Comparison of ENCODE assay signal across 8 cellular contexts in the genomic region with DNA sequence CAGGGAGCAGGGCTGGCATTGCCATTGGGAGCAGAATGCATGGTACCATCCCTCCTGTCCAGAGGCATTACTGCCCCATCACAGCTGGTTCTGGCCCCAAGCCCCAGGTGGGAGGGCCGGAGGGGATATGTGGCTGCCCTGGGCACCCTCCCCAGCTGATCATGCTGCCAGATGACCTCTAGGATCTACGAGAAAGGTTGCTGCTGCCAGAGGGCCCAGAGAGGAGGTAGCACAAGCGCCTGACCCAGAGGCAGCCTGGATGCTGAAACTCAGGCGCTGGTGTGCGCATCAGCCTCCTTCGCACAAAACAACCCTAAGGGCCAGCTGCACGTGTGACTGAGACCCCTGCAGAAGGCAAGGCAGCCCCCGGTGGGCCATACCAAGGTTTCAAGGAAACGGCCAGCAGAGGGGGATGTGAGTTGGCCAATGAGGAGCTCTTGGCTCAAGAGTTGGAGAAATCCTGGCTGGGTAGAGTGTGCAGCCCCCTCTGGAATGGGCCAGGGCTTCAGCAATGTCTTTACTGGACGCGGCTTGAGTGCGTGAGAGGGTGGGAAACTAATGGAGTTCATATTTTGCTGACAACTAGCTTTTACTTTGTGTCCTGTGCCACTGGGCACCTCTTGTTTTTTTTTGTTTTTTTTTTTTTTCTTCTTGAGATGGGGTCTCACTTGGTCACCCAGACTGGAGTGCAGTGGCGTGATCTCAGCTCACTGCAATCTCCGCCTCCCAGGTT.
A peak's percentile ranks its signal among the peaks of the same experiment; 100 is the strongest.
DNase-seq lines count a peak whose midpoint lies in the region; ATAC-seq and TF ChIP-seq lines count a peak whose summit lies in the region.

No MANE protein-coding gene starts in this region.

- no peak overlapping the region for H2AK5ac ChIP-seq in H9 (ENCODE audit: insufficient read length, low read length)

- H2BK120ac ChIP-seq in H9 (ENCODE audit: low read depth, low read length, poor library complexity, severe bottlenecking) = no peak overlapping the region

- no peak overlapping the region for H3T11ph ChIP-seq in H9 (ENCODE audit: low read length)

- H3K27ac Mint-ChIP-seq in CD4-positive, alpha-beta T cell = no peak overlapping the region
- peak overlapping the region; percentile 97 for H3K27ac Mint-ChIP-seq in osteocyte (ENCODE audit: unreplicated experiment)
- H3K27ac Mint-ChIP-seq in H9 = peak overlapping the region in 1 of 3 experiments; percentile 48; a peak in 1 of 7 replicates
- H3K27ac Mint-ChIP-seq in effector memory CD8-positive, alpha-beta T cell = no peak overlapping the region

- H3F3A ChIP-seq in Loucy (ENCODE audit: low read depth) = no peaks in the 10 kb centered on the region

- WGBS in H9 (ENCODE audit: extremely low coverage, insufficient read length, low lambda C conversion rate) = no CpG with 5 or more reads among the region's 14 CpGs

- no peaks in the 10 kb centered on the region for H3K9me3 Mint-ChIP-seq in CD4-positive, alpha-beta T cell
- H3K9me3 Mint-ChIP-seq in osteocyte (ENCODE audit: unreplicated experiment) = no peaks in the 10 kb centered on the region
- H3K9me3 Mint-ChIP-seq in H9 = no peaks in the 10 kb centered on the region; a peak in 1 of 5 replicates
- no peaks in the 10 kb centered on the region for H3K9me3 Mint-ChIP-seq in effector memory CD8-positive, alpha-beta T cell

- H2BK5ac ChIP-seq in H9 (ENCODE audit: insufficient read length, low read length) = no peak overlapping the region

- H3K23ac ChIP-seq in H9 (ENCODE audit: insufficient read length, low read depth, low read length) = no peak overlapping the region

- H4K5ac ChIP-seq in H9 (ENCODE audit: insufficient read length, low read depth, low read length) = no peak overlapping the region

- H3K36me3 Mint-ChIP-seq in CD4-positive, alpha-beta T cell (ENCODE audit: low read depth) = no peaks in the 10 kb centered on the region
- no peaks in the 10 kb centered on the region for H3K36me3 Mint-ChIP-seq in osteocyte (ENCODE audit: unreplicated experiment)
- no peaks in the 10 kb centered on the region; a peak in 1 of 7 replicates for H3K36me3 Mint-ChIP-seq in H9 (ENCODE audit: insufficient read depth in 1 of 3, low read depth in 3 of 3)
- peaks cover 3% of the 10 kb centered on the region for H3K36me3 Mint-ChIP-seq in effector memory CD8-positive, alpha-beta T cell (ENCODE audit: insufficient read depth)

- no peak overlapping the region for H3K27ac ChIP-seq in CD4-positive, alpha-beta T cell (ENCODE audit: low read depth, low read length)
- no peak overlapping the region for H3K27ac ChIP-seq in H9 (ENCODE audit: insufficient read length, low read depth, low read length)

- H3K36me3 ChIP-seq in Loucy (ENCODE audit: insufficient read depth, low read length) = no peaks in the 10 kb centered on the region

- H3K18ac ChIP-seq in H9 (ENCODE audit: insufficient read length, low read depth, low read length) = no peak overlapping the region

- TF ChIP-seq CTCF in CD4-positive, alpha-beta T cell (IDR thresholded peaks at IDR 0.05) = peak; percentile 38
- TF ChIP-seq CTCF in Loucy (conservative IDR thresholded peaks at IDR 0.05; ENCODE audit: low read length) = peak; percentile 44
- TF ChIP-seq CTCF in cardiac fibroblast (IDR thresholded peaks at IDR 0.05; ENCODE audit: low read depth, low read length) = peak; percentile 13
- no peak for TF ChIP-seq CTCF in osteocyte (IDR thresholded peaks at IDR 0.05)
- TF ChIP-seq CTCF in H9 (conservative IDR thresholded peaks at IDR 0.05) = no peak; the same call in 2 of the 3 replicates

- POLR2A ChIA-PET in CD4-positive, alpha-beta T cell (lab: Charles Lee) = no interaction called here

- no peaks in the 10 kb centered on the region for H3K79me2 ChIP-seq in Loucy (ENCODE audit: insufficient read depth, low read length)
- H3K79me2 ChIP-seq in H9 (ENCODE audit: insufficient read depth, low read length) = no peaks in the 10 kb centered on the region

- no peaks in the 10 kb centered on the region for H3K27me3 ChIP-seq in CD4-positive, alpha-beta T cell (ENCODE audit: control insufficient read depth, insufficient read depth, low read length)
- H3K27me3 ChIP-seq in Loucy (ENCODE audit: insufficient read depth, low read length, poor library complexity, severe bottlenecking) (no peaks in the 10 kb centered on the region), H9 (ENCODE audit: insufficient read depth, low read length) (no peaks in the 10 kb centered on the region)

- DNase-seq in CD4-positive, alpha-beta T cell = no peak
- DNase-seq in cardiac fibroblast (ENCODE audit: low read depth in 2 of 2) (no peak), osteocyte (ENCODE audit: extremely low spot score, unreplicated experiment) (no peak), H9 (no peak), RPMI8226 (no peak), midbrain (lab: John Stamatoyannopoulos, UW) (no peak)
- DNase-seq in effector memory CD8-positive, alpha-beta T cell = no peak

- H3K27me3 Mint-ChIP-seq in CD4-positive, alpha-beta T cell = no peaks in the 10 kb centered on the region
- H3K27me3 Mint-ChIP-seq in osteocyte (ENCODE audit: unreplicated experiment) (no peaks in the 10 kb centered on the region), H9 (ENCODE audit: low read depth) (peaks cover 6% of the 10 kb centered on the region)
- H3K27me3 Mint-ChIP-seq in effector memory CD8-positive, alpha-beta T cell = no peaks in the 10 kb centered on the region

- no peak overlapping the region for H3K14ac ChIP-seq in H9 (ENCODE audit: insufficient read depth, low read length)

- H3K4me3 Mint-ChIP-seq in CD4-positive, alpha-beta T cell = no peak overlapping the region
- H3K4me3 Mint-ChIP-seq in osteocyte (ENCODE audit: unreplicated experiment) (no peak overlapping the region), H9 (no peak overlapping the region)
- H3K4me3 Mint-ChIP-seq in effector memory CD8-positive, alpha-beta T cell = no peak overlapping the region

- H3K56ac ChIP-seq in H9 (ENCODE audit: insufficient read length, low read depth, low read length) = no peak overlapping the region

- no peaks in the 10 kb centered on the region for H3K9me3 ChIP-seq in CD4-positive, alpha-beta T cell (ENCODE audit: control insufficient read depth, low read length)
- H3K9me3 ChIP-seq in Loucy (ENCODE audit: insufficient read depth, low read depth, low read length) (no peaks in the 10 kb centered on the region), H9 (ENCODE audit: control insufficient read depth, low read depth, low read length) (no peaks in the 10 kb centered on the region)

- H2AFZ ChIP-seq in Loucy (ENCODE audit: low read length) (no peak overlapping the region), H9 (ENCODE audit: low read length) (no peak overlapping the region)

- H4K20me1 ChIP-seq in Loucy (ENCODE audit: insufficient read depth, low read length, poor library complexity, severe bottlenecking) (no peaks in the 10 kb centered on the region), H9 (ENCODE audit: control insufficient read depth, insufficient read depth, insufficient read length) (no peaks in the 10 kb centered on the region)

- CTCF ChIA-PET in CD4-positive, alpha-beta T cell (lab: Charles Lee) = interaction anchor here (1.0 kb wide), 1 partner anchor 600 kb away, joined by 4 read pairs; no protein-coding TSS in a partner anchor

- H2BK12ac ChIP-seq in H9 (ENCODE audit: insufficient read length, low read depth, low read length) = no peak overlapping the region

- no peaks in the 10 kb centered on the region for H3K23me2 ChIP-seq in H9 (ENCODE audit: insufficient read length, low read depth, low read length, poor library complexity, severe bottlenecking)

- H3K79me1 ChIP-seq in H9 (ENCODE audit: insufficient read depth, low read depth, low read length, poor library complexity, severe bottlenecking) = no peaks in the 10 kb centered on the region

- H3K4me3 ChIP-seq in Loucy (ENCODE audit: low read length, poor library complexity, severe bottlenecking) (no peak overlapping the region), cardiac fibroblast (replicated peaks in 1 of 2; ENCODE audit: low read depth in 2 of 2, low read length in 2 of 2) (no peak overlapping the region)

- intact Hi-C loops in CD4-positive, alpha-beta T cell (cut with DNase I, micrococcal nuclease) = loop anchor here (1.0 to 10.0 kb wide), 4 partner anchors 600 to 1354 kb away; no protein-coding TSS in a partner anchor

- H3K4me1 Mint-ChIP-seq in CD4-positive, alpha-beta T cell (ENCODE audit: low read depth) = peaks cover 18% of the 10 kb centered on the region
- H3K4me1 Mint-ChIP-seq in osteocyte (ENCODE audit: unreplicated experiment) (peaks cover 52% of the 10 kb centered on the region), H9 (peaks cover 17% of the 10 kb centered on the region in 2 experiments)
- peaks cover 9 to 12% of the 10 kb centered on the region in 2 donors for H3K4me1 Mint-ChIP-seq in effector memory CD8-positive, alpha-beta T cell (ENCODE audit: low read depth in 2 of 2)

- H3K9me2 ChIP-seq in Loucy (replicated peaks; ENCODE audit: low read depth, low read length) = no peaks in the 10 kb centered on the region

- H3K4me2 ChIP-seq in Loucy (ENCODE audit: low read depth, low read length, poor library complexity, severe bottlenecking) (no peak overlapping the region), H9 (ENCODE audit: insufficient read depth, insufficient read length, low read length) (no peak overlapping the region)

- H4K91ac ChIP-seq in H9 (ENCODE audit: insufficient read length, low read depth, low read length) = no peak overlapping the region

- no peak for ATAC-seq in CD4-positive, alpha-beta T cell (ENCODE audit: poor library complexity)
- no peak for ATAC-seq in effector memory CD8-positive, alpha-beta T cell (replicated peaks)

- no peak overlapping the region for H3K4ac ChIP-seq in H9 (ENCODE audit: low read depth, low read length)

- no peak overlapping the region for H2BK15ac ChIP-seq in H9 (ENCODE audit: low read depth, low read length)

- H3K9ac ChIP-seq in Loucy (ENCODE audit: low read depth, low read length, poor library complexity, severe bottlenecking) (no peak overlapping the region), H9 (ENCODE audit: extremely low read depth, insufficient read length, low read length) (no peak overlapping the region)

- no peak overlapping the region for H4K8ac ChIP-seq in H9 (replicated peaks; ENCODE audit: insufficient read length, low read depth, low read length)

- H3K4me1 ChIP-seq in Loucy (ENCODE audit: insufficient read depth, low read length, poor library complexity, severe bottlenecking) = peaks cover 23% of the 10 kb centered on the region
- H3K4me1 ChIP-seq in H9 (ENCODE audit: insufficient read depth, low read length) = no peaks in the 10 kb centered on the region; the same call in 1 of the 2 replicates

- no peak overlapping the region for H2BK20ac ChIP-seq in H9 (ENCODE audit: low read depth, low read length, poor library complexity, severe bottlenecking)

Comparison
In these comparisons a context has a peak if more than half of its experiments do, and no peak if none do; other contexts are left out.
1. CTCF ChIP-seq: peak in CD4-positive, alpha-beta T cell (single experiment), Loucy (single experiment) and cardiac fibroblast (single experiment); none in osteocyte (single experiment) and H9 (single experiment).